8 cellular contexts compared by ENCODE assay signal in the genomic region with DNA sequence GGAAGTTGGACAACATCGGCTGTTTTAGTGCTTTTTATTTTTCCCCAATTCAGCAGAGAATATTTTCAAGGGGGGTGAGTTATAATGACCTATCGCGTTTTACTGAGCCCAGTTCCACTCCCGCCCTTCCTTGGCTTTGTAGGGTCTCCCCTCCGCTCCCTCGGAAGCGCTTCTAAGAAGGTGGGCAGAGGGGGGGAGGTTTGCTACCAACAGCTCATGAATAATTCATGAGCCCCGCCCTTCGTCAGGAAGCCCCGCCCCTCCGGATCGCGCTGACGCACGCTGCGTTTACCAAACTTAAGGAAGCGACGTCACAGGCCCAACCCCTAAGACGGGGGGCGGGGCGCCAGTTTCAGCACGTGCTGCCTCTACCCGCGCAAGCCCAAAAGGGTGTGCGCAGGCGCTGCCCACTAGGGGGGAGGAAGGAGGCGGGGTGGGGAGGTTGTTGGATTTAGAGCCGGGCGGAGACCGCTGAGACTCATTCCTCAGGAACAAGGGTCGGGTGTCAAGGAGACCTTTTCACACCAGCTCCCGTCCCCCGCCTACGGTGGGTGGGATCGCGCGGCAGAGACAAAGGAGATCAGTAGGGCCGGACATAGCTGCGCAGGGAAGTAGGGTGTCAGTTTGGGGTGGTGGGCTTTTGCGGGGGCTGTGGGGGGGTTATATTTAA. TPM values are rescaled to one million over a fixed set of nuclear protein-coding genes. Genes with fewer than 3 reads are reported as not detected.
DNase-seq lines count a peak whose midpoint lies in the region; ATAC-seq lines count a peak whose summit lies in the region.

No MANE protein-coding gene starts in this region.

- no peaks in the 10 kb centered on the region for H3K27me3 ChIP-seq in BLaER1

- H3K4me2 ChIP-seq in BLaER1, result peak overlapping the region; percentile 95

- peak overlapping the region; percentile 100 for H3K9ac ChIP-seq in BLaER1

- peak overlapping the region; percentile 94 for H3K4me3 Mint-ChIP-seq in dendritic cell treated with granulocyte-macrophage colony-stimulating factor and Interleukin-4, amounts not matched to agents 40 ng/mL and 50 ng/mL, for 4 days

- H3K9me3 Mint-ChIP-seq in dendritic cell treated with granulocyte-macrophage colony-stimulating factor and Interleukin-4, amounts not matched to agents 40 ng/mL and 50 ng/mL, for 4 days, result no peaks in the 10 kb centered on the region

- DNase-seq in NCI-H748 treated with DMSO at 0.1 percent for 48 hours (lab: John Stamatoyannopoulos, UW), result peak; percentile 97
- peak; percentile 100 for DNase-seq in activated CD4-positive, alpha-beta T cell treated with anti-CD3 and anti-CD28 coated beads, Interleukin-2, amount 50 U/mL, for 4 hours
- DNase-seq in left lobe of liver (ENCODE audit: low spot score), result peak; percentile 100
- peak; percentile 100 for DNase-seq in stimulated activated CD4-positive, alpha-beta T cell treated with anti-CD3 and anti-CD28 coated beads, Interleukin-2, amount 100 ng/mL, for 24 hours

- H3K36me3 ChIP-seq in BLaER1, result peaks cover 31% of the 10 kb centered on the region

- peaks cover 44% of the 10 kb centered on the region for H3K4me1 ChIP-seq in BLaER1

- peak; percentile 45 for ATAC-seq in GM19372 (IDR thresholded peaks at IDR 0.05; ENCODE audit: low read depth, unreplicated experiment)
- ATAC-seq in HG03521 (IDR thresholded peaks at IDR 0.05; ENCODE audit: unreplicated experiment), result peak; percentile 44
- ATAC-seq in left lobe of liver, result peak; percentile 77

- H4K20me1 ChIP-seq in BLaER1, result peaks cover 37% of the 10 kb centered on the region

- H3K27me3 Mint-ChIP-seq in dendritic cell treated with granulocyte-macrophage colony-stimulating factor and Interleukin-4, amounts not matched to agents 40 ng/mL and 50 ng/mL, for 4 days, result no peaks in the 10 kb centered on the region

- H3K36me3 Mint-ChIP-seq in dendritic cell treated with granulocyte-macrophage colony-stimulating factor and Interleukin-4, amounts not matched to agents 40 ng/mL and 50 ng/mL, for 4 days (ENCODE audit: low read depth), result peaks cover 57% of the 10 kb centered on the region

- H3K9me3 ChIP-seq in BLaER1, result no peaks in the 10 kb centered on the region; the same call in 1 of the 2 replicates

- peaks cover 55% of the 10 kb centered on the region for H3K4me1 Mint-ChIP-seq in dendritic cell treated with granulocyte-macrophage colony-stimulating factor and Interleukin-4, amounts not matched to agents 40 ng/mL and 50 ng/mL, for 4 days (ENCODE audit: low read depth)

- H3K27ac ChIP-seq in BLaER1, result peak overlapping the region; percentile 100

- peak overlapping the region; percentile 97 for H3K27ac Mint-ChIP-seq in dendritic cell treated with granulocyte-macrophage colony-stimulating factor and Interleukin-4, amounts not matched to agents 40 ng/mL and 50 ng/mL, for 4 days

- H3K4me3 ChIP-seq in BLaER1, result peak overlapping the region; percentile 94

- intact Hi-C loops in dendritic cell treated with granulocyte-macrophage colony-stimulating factor and Interleukin-4, amounts not matched to agents 40 ng/mL and 50 ng/mL, for 4 days (cut with micrococcal nuclease), result loop anchor here (2.0 to 5.0 kb wide), 2 partner anchors 60 to 243 kb away; a partner anchor contains a TSS

RNA-seq across cellular contexts. Expression of a gene that starts 0.5 kb away (rescaled TPM):
- total RNA-seq in left lobe of liver, result 23.1 TPM

RNA-seq across cellular contexts. Expression of a gene that starts 0.6 kb away (rescaled TPM):
- 4.4 TPM for total RNA-seq in left lobe of liver

RNA-seq across cellular contexts. Expression of a gene that starts 7.2 kb away (rescaled TPM):
- total RNA-seq in left lobe of liver, result 13.8 TPM

RNA-seq across cellular contexts. Expression of a gene that starts 35.0 kb away (rescaled TPM):
- not detected for total RNA-seq in left lobe of liver

RNA-seq across cellular contexts. Expression of a gene that starts 49.9 kb away (rescaled TPM):
- 16.9 TPM for total RNA-seq in left lobe of liver

Comparison
In these comparisons a context has a peak if more than half of its experiments do, and no peak if none do; other contexts are left out.
1. Peak in every context shown above with its lines: DNase-seq, ATAC-seq, H3K4me3 ChIP-seq and H3K27ac ChIP-seq.